In the genomic region with DNA sequence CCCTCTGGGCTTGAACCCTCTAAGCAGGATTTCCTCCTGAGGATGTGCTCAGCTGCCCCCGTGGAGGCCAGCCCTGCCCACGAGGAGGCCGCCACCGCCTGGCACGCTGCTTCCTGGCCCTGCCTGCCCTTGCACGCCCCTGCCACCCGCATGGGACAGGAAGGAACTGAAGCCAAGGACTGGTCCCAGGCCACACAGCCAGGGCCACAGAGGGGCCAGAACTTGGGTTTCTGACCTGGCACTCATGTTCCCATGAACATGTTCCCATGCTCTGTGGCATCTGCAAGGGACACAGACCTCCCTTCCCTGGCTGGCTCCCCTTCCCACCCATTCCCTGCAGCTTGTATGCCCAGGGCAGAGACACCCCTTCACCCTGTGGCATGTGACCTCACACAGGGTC, we compare ENCODE assay signal across 25 cellular contexts. TPM values are rescaled to one million over a fixed set of nuclear protein-coding genes. Genes with fewer than 3 reads are reported as not detected.
DNase-seq lines count a peak whose midpoint lies in the region; ATAC-seq, FAIRE-seq and TF ChIP-seq lines count a peak whose summit lies in the region.
"Had no signal": no experiment of that assay in that cellular context is flagged by ENCODE, and none has a peak within 500 bp of the region (broad histone marks: within the 10 kb centered on the region; RNA-seq: fewer than 3 reads in every experiment).

No MANE protein-coding gene starts in this region.

- H4K20me1 ChIP-seq in mammary epithelial cell (ENCODE audit: insufficient read depth, low read length) = no peaks in the 10 kb centered on the region

- no peak for TF ChIP-seq POLR2A in breast epithelium (IDR thresholded peaks at IDR 0.05)

- no TSS peak for BruUV-seq in mammary epithelial cell (replicated peaks; lab: Mats Ljungman, UMichigan)

- H3K36me3 ChIP-seq in breast epithelium (no peaks in the 10 kb centered on the region), mammary epithelial cell (ENCODE audit: insufficient read depth, low read length) (no peaks in the 10 kb centered on the region), rectal smooth muscle tissue (ENCODE audit: control insufficient read depth, insufficient read depth, low read length) (no peaks in the 10 kb centered on the region)
- H3K36me3 ChIP-seq: adrenal gland, prostate gland had no signal

- ATAC-seq in left lobe of liver = peak; percentile 68
- ATAC-seq in activated T-cell treated with anti-CD3 and anti-CD28 coated beads, Interleukin-2, amount 50 U/mL, for 4 hours = no peak
- no peak for ATAC-seq in GM19328 (IDR thresholded peaks at IDR 0.05; ENCODE audit: unreplicated experiment)
- ATAC-seq: left ventricle myocardium superior, mucosa of descending colon, PC-3 had no signal

- H3K79me2 ChIP-seq in mammary epithelial cell (ENCODE audit: insufficient read depth, low read length) = no peaks in the 10 kb centered on the region
- H3K79me2 ChIP-seq: hepatocyte had no signal

- no peak overlapping the region for H2AFZ ChIP-seq in mammary epithelial cell (ENCODE audit: low read depth, low read length)
- H2AFZ ChIP-seq: hepatocyte had no signal

- in situ Hi-C loops in mammary epithelial cell (cut with MboI; ENCODE audit: low sequenced_read_pairs in 2 of 2) = no loop called here

- H3K27me3 Mint-ChIP-seq in activated T-cell treated with anti-CD3 and anti-CD28 coated beads, Interleukin-2, amount 50 U/mL, for 4 hours (ENCODE audit: low read depth) = no peaks in the 10 kb centered on the region
- H3K27me3 Mint-ChIP-seq: IgD-negative memory B cell had no signal

- dilution Hi-C loops in mammary epithelial cell (cut with HindIII; ENCODE audit: low sequenced_read_pairs) = loop anchor here (5.0 kb wide), 1 partner anchor 67 kb away; no protein-coding TSS in a partner anchor

- H3K4me1 Mint-ChIP-seq in activated T-cell treated with anti-CD3 and anti-CD28 coated beads, Interleukin-2, amount 50 U/mL, for 4 hours (ENCODE audit: low read depth) = no peaks in the 10 kb centered on the region
- H3K4me1 Mint-ChIP-seq: IgD-negative memory B cell had no signal

- CTCF ChIA-PET in mammary epithelial cell (lab: Charles Lee; ENCODE audit: low non-redundant PET) = no interaction called here

- H3K4me2 ChIP-seq in mammary epithelial cell (ENCODE audit: insufficient read depth, low read depth, low read length) = no peak overlapping the region
- H3K4me2 ChIP-seq: hepatocyte had no signal

- TF ChIP-seq CTCF in breast epithelium (IDR thresholded peaks at IDR 0.05) (no peak), mammary epithelial cell (conservative IDR thresholded peaks at IDR 0.05 in 1 of 2, IDR thresholded peaks at IDR 0.05 in 1 of 2; ENCODE audit: extremely low read depth in 1 of 2, insufficient read depth in 1 of 2, low read depth in 1 of 2, low read length in 2 of 2) (no peak)

- peaks cover 9 to 23% of the 10 kb centered on the region in 2 donors for H3K4me1 ChIP-seq in breast epithelium
- peaks cover 47% of the 10 kb centered on the region for H3K4me1 ChIP-seq in mammary epithelial cell (ENCODE audit: insufficient read depth, low read length)
- H3K4me1 ChIP-seq in rectal smooth muscle tissue (ENCODE audit: control insufficient read depth, insufficient read depth, low read length) = peaks cover 46% of the 10 kb centered on the region

- H3K9ac ChIP-seq in mammary epithelial cell (ENCODE audit: insufficient read depth, low read length) (no peak overlapping the region), rectal smooth muscle tissue (ENCODE audit: low read length) (no peak overlapping the region)

- DNase-seq in breast epithelium (ENCODE audit: low spot score in 2 of 2) = no peak
- DNase-seq in mammary epithelial cell = no peak
- DNase-seq in left lobe of liver (ENCODE audit: low spot score) = peak; percentile 78
- DNase-seq in AG20443 (ENCODE audit: low spot score) = no peak
- no peak for DNase-seq in activated T-cell treated with anti-CD3 and anti-CD28 coated beads, Interleukin-2, amount 50 U/mL, for 4 hours
- no peak for DNase-seq in RCC 7860 (ENCODE audit: low spot score)
- DNase-seq: activated CD4-positive, CD25-positive, alpha-beta regulatory T cell treated with anti-CD3 and anti-CD28 coated beads, Interleukin-2, amount 50 U/mL, for 72 hours; activated gamma-delta T cell; adrenal gland; effector CD8-positive, alpha-beta T cell; left ventricle myocardium superior; mucosa of descending colon; NCI-H1417; PC-3; SHP77 treated with DMSO at 0.1 percent for 48 hours; stimulated activated CD4-positive, alpha-beta T cell treated with anti-CD3 and anti-CD28 coated beads, Interleukin-2, amount 100 ng/mL, for 24 hours had no signal

- H3K9me3 ChIP-seq in breast epithelium (no peaks in the 10 kb centered on the region), mammary epithelial cell (replicated peaks; ENCODE audit: insufficient read depth, low read length) (no peaks in the 10 kb centered on the region)
- H3K9me3 ChIP-seq: adrenal gland, mucosa of descending colon, neutrophil, prostate gland had no signal

- intact Hi-C loops in breast epithelium (cut with DNase I; ENCODE audit: low total_unique reads) = no loop called here
- intact Hi-C loops in mammary epithelial cell (cut with micrococcal nuclease) = no loop called here

- peak overlapping the region; percentile 65 to 96 for H3K27ac ChIP-seq in breast epithelium
- no peak overlapping the region for H3K27ac ChIP-seq in mammary epithelial cell (ENCODE audit: insufficient read depth, low read depth, low read length)
- H3K27ac ChIP-seq in rectal smooth muscle tissue (ENCODE audit: low read depth, low read length) = peak overlapping the region; percentile 44
- H3K27ac ChIP-seq: hepatocyte, neutrophil had no signal

- 34% methylated on average over 7 of the region's 7 CpGs for WGBS in mammary epithelial cell (ENCODE audit: low coverage, missing lambda C conversion rate)

- peaks cover 8% of the 10 kb centered on the region for H3K36me3 Mint-ChIP-seq in activated T-cell treated with anti-CD3 and anti-CD28 coated beads, Interleukin-2, amount 50 U/mL, for 4 hours (ENCODE audit: insufficient read depth)
- H3K36me3 Mint-ChIP-seq: brain had no signal

- H3K4me3 ChIP-seq in breast epithelium = no peak overlapping the region
- no peak overlapping the region for H3K4me3 ChIP-seq in mammary epithelial cell (replicated peaks in 1 of 3; ENCODE audit: insufficient read depth in 1 of 3, low read depth in 2 of 3, low read length in 3 of 3)
- no peak overlapping the region for H3K4me3 ChIP-seq in rectal smooth muscle tissue (ENCODE audit: low read length)
- H3K4me3 ChIP-seq: adrenal gland, hepatocyte, mucosa of descending colon, prostate gland had no signal

- FAIRE-seq in RCC 7860 (lab: Jason Lieb, UNC) = no peak
- FAIRE-seq: A204.1, frontal cortex had no signal

- H3K9me3 Mint-ChIP-seq in activated T-cell treated with anti-CD3 and anti-CD28 coated beads, Interleukin-2, amount 50 U/mL, for 4 hours = no peaks in the 10 kb centered on the region
- H3K9me3 Mint-ChIP-seq: IgD-negative memory B cell had no signal

- H3K27me3 ChIP-seq in breast epithelium (no peaks in the 10 kb centered on the region), mammary epithelial cell (ENCODE audit: insufficient read depth, low read length) (no peaks in the 10 kb centered on the region), rectal smooth muscle tissue (ENCODE audit: control insufficient read depth, insufficient read depth, low read length) (no peaks in the 10 kb centered on the region)
- H3K27me3 ChIP-seq: adrenal gland, hepatocyte, neutrophil had no signal

- H3K4me3 Mint-ChIP-seq in activated T-cell treated with anti-CD3 and anti-CD28 coated beads, Interleukin-2, amount 50 U/mL, for 4 hours = no peak overlapping the region
- H3K4me3 Mint-ChIP-seq: brain, IgD-negative memory B cell had no signal

RNA-seq across cellular contexts. Expression of a gene that starts 24.1 kb away (rescaled TPM):
- total RNA-seq in breast epithelium (10 to 100 TPM in 2 of 3 donors, 1 to 10 TPM in 1; 9.4 to 28.8 (median 22.8) TPM), mammary epithelial cell (10 to 100 TPM; 25.8 to 42.9 TPM), left lobe of liver (58.1 TPM)
- polyA plus RNA-seq in mammary epithelial cell = 46.7 TPM
- polyA minus RNA-seq in mammary epithelial cell = 28.8 TPM
- 1 to 10 TPM; 1.9 to 7.3 (median 4.3) TPM for total RNA-seq in activated T-cell treated with anti-CD3 and anti-CD28 coated beads, Interleukin-2, amount 50 U/mL, for 4 hours
